8 cellular contexts compared by ENCODE assay signal in the genomic region with DNA sequence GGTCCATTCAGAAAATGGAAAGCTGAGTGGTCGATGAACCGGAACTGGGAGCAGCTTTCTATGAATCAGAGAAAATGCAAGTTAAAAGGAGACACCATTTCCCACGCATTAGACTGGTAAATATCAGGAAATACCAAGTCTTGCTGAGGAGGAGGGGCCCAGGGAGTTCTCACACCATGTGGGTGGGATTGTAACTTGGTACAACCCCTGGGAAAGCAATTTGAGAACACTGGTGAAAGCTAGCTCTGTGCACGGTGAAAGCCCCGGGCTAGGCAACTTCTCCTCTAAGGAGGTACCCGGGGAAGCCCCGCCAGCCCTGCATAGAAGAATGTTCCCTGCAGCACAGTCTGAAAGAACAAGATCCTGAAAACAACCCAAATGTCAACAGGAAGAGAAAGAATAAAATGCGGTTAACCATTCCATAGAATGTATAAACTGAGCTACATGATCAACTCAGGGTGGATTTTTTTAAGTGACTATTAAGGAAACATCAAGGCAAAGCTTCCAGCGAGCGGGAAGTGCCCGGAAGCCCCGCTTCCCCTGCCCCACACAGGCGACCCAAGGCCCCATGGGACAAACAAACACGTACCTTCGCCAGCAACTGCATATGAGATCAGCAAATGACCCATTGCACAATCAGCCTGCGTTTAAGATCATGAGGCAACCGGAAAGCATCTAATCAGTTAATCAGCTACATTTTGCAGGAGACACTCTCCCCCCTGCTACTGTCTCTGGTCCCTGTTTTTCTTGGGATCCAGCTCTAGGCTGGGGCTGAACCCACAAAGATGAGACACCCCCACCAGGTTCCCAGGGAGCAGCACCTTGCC. TPM values are rescaled to one million over a fixed set of nuclear protein-coding genes. Genes with fewer than 3 reads are reported as not detected.
DNase-seq lines count a peak whose midpoint lies in the region; ATAC-seq, FAIRE-seq and TF ChIP-seq lines count a peak whose summit lies in the region.

No MANE protein-coding gene starts in this region.

- H3K27ac Mint-ChIP-seq in stimulated activated naive CD8-positive, alpha-beta T cell treated with anti-CD3 and anti-CD28 coated beads, Interleukin-15, amount 100 ng/mL, for 72 hours = no peak overlapping the region

- DNase-seq in stimulated activated naive CD8-positive, alpha-beta T cell treated with anti-CD3 and anti-CD28 coated beads, Interleukin-15, Interleukin-2, amounts not matched to agents 100 U/mL and 50 U/mL, for 24 hours = no peak
- no peak for DNase-seq in stimulated activated naive CD8-positive, alpha-beta T cell treated with anti-CD3 and anti-CD28 coated beads, Interleukin-15, amount 100 ng/mL, for 72 hours
- peak; percentile 97 for DNase-seq in amniotic epithelial cell (ENCODE audit: low read depth)
- peak; percentile 87 for DNase-seq in left lobe of liver (ENCODE audit: low spot score)
- DNase-seq in NCI-H1092 (lab: John Stamatoyannopoulos, UW) = no peak
- no peak for DNase-seq in COR-L47 (lab: John Stamatoyannopoulos, UW)
- DNase-seq in DMS53 (lab: John Stamatoyannopoulos, UW) = no peak
- no peak for DNase-seq in GM12891 (ENCODE audit: insufficient read length, low spot score)

- ATAC-seq in stimulated activated naive CD8-positive, alpha-beta T cell treated with anti-CD3 and anti-CD28 coated beads, Interleukin-15, Interleukin-2, amounts not matched to agents 100 U/mL and 50 U/mL, for 24 hours = peak; percentile 36
- ATAC-seq in stimulated activated naive CD8-positive, alpha-beta T cell treated with anti-CD3 and anti-CD28 coated beads, Interleukin-15, amount 100 ng/mL, for 72 hours = no peak
- ATAC-seq in left lobe of liver = peak; percentile 86

- no peak for TF ChIP-seq POLR2A in GM12891 (IDR thresholded peaks at IDR 0.05; ENCODE audit: low read depth, low read length)

- H3K9me3 Mint-ChIP-seq in stimulated activated naive CD8-positive, alpha-beta T cell treated with anti-CD3 and anti-CD28 coated beads, Interleukin-15, amount 100 ng/mL, for 72 hours = no peaks in the 10 kb centered on the region

- H3K4me3 Mint-ChIP-seq in stimulated activated naive CD8-positive, alpha-beta T cell treated with anti-CD3 and anti-CD28 coated beads, Interleukin-15, amount 100 ng/mL, for 72 hours = no peak overlapping the region

- H3K4me1 Mint-ChIP-seq in stimulated activated naive CD8-positive, alpha-beta T cell treated with anti-CD3 and anti-CD28 coated beads, Interleukin-15, amount 100 ng/mL, for 72 hours = peaks cover 10% of the 10 kb centered on the region

- FAIRE-seq in GM12891 (lab: Jason Lieb, UNC) = no peak

- H3K27me3 Mint-ChIP-seq in stimulated activated naive CD8-positive, alpha-beta T cell treated with anti-CD3 and anti-CD28 coated beads, Interleukin-15, amount 100 ng/mL, for 72 hours = peaks cover 46% of the 10 kb centered on the region

TF ChIP-seq in GM12891, 5 proteins besides CTCF, POLR2A, EP300 and RAD21:
- TF ChIP-seq POLR2AphosphoS5 (IDR thresholded peaks at IDR 0.05; ENCODE audit: low read depth, low read length) (no peak), TAF1 (IDR thresholded peaks at IDR 0.05; ENCODE audit: low read depth, low read length) (no peak), POU2F2 (IDR thresholded peaks at IDR 0.05; ENCODE audit: low read depth, low read length) (no peak), PAX5 (IDR thresholded peaks at IDR 0.05; ENCODE audit: insufficient read depth, low read length, severe bottlenecking) (no peak), SPI1 (IDR thresholded peaks at IDR 0.05; ENCODE audit: low read depth, low read length) (no peak)

RNA-seq across cellular contexts. Expression of a gene that starts 11.3 kb away (rescaled TPM):
- total RNA-seq in left lobe of liver = 33.8 TPM
- 0.13 TPM for polyA plus RNA-seq in GM12891 (2012; ENCODE audit: low read depth, missing spikeins)

Comparison
In these comparisons a context has a peak if more than half of its experiments do, and no peak if none do; other contexts are left out.
1. DNase-seq: peak in amniotic epithelial cell (single experiment) and left lobe of liver (single experiment); none in stimulated activated naive CD8-positive, alpha-beta T cell treated with anti-CD3 and anti-CD28 coated beads, Interleukin-15, Interleukin-2, amounts not matched to agents 100 U/mL and 50 U/mL, for 24 hours (single experiment), stimulated activated naive CD8-positive, alpha-beta T cell treated with anti-CD3 and anti-CD28 coated beads, Interleukin-15, amount 100 ng/mL, for 72 hours (0 of 2), NCI-H1092 (single experiment), COR-L47 (single experiment), DMS53 (single experiment) and GM12891 (single experiment).